In genomic region chr15:65028338-65028737, GRCh38 we compare ENCODE assay signal across 8 cellular contexts. TPM values are rescaled to one million over a fixed set of nuclear protein-coding genes. Genes with fewer than 3 reads are reported as not detected.
DNase-seq lines count a peak whose midpoint lies in the region; ATAC-seq and TF ChIP-seq lines count a peak whose summit lies in the region.

No MANE protein-coding gene starts in this region.

- ATAC-seq in GM21515 (IDR thresholded peaks at IDR 0.05; ENCODE audit: unreplicated experiment) (no peak), HG03442 (IDR thresholded peaks at IDR 0.05; ENCODE audit: unreplicated experiment) (no peak), GM19324 (IDR thresholded peaks at IDR 0.05; ENCODE audit: low FRiP score, unreplicated experiment) (no peak)

- no peaks in the 10 kb centered on the region for H3K9me3 Mint-ChIP-seq in T-helper 2 cell treated with Interferon-gamma antibody and Interleukin-4, amounts not matched to agents 5 μg/mL and 100 μg/mL, for 36 hours

- peak overlapping the region; percentile 87 for H3K9ac ChIP-seq in skeletal muscle satellite cell (ENCODE audit: low read depth, low read length)

- peak overlapping the region; percentile 96 for H3K4me2 ChIP-seq in skeletal muscle satellite cell (ENCODE audit: low read length)

- H3K4me3 ChIP-seq in H7 (ENCODE audit: insufficient read depth, low read depth, low read length) (peak overlapping the region; percentile 92), fibroblast of villous mesenchyme (ENCODE audit: low read depth, low read length) (peak overlapping the region; percentile 86), skeletal muscle satellite cell (ENCODE audit: low read length) (peak overlapping the region; percentile 99)

- no peaks in the 10 kb centered on the region for H3K9me3 ChIP-seq in skeletal muscle satellite cell (replicated peaks; ENCODE audit: low read length)

- H3K4me1 ChIP-seq in skeletal muscle satellite cell (ENCODE audit: control insufficient read depth, insufficient read depth, low read length), result peaks cover 17% of the 10 kb centered on the region

- H3K4me3 Mint-ChIP-seq in T-helper 2 cell treated with Interferon-gamma antibody and Interleukin-4, amounts not matched to agents 5 μg/mL and 100 μg/mL, for 36 hours, result peak overlapping the region; percentile 99

- DNase-seq in H7 (no peak), fibroblast of villous mesenchyme (ENCODE audit: low read depth) (no peak), NCI-H2227 (lab: John Stamatoyannopoulos, UW; ENCODE audit: unreplicated experiment) (no peak)
- DNase-seq in T-helper 2 cell treated with Interferon-gamma antibody and Interleukin-4, amounts not matched to agents 5 μg/mL and 100 μg/mL, for 36 hours (ENCODE audit: low spot score), result no peak

- H3K4me1 Mint-ChIP-seq in T-helper 2 cell treated with Interferon-gamma antibody and Interleukin-4, amounts not matched to agents 5 μg/mL and 100 μg/mL, for 36 hours (ENCODE audit: low read depth), result peaks cover 14% of the 10 kb centered on the region

- peaks cover 16% of the 10 kb centered on the region for H3K36me3 Mint-ChIP-seq in T-helper 2 cell treated with Interferon-gamma antibody and Interleukin-4, amounts not matched to agents 5 μg/mL and 100 μg/mL, for 36 hours (ENCODE audit: low read depth)

- peaks cover 19% of the 10 kb centered on the region for H3K27me3 Mint-ChIP-seq in T-helper 2 cell treated with Interferon-gamma antibody and Interleukin-4, amounts not matched to agents 5 μg/mL and 100 μg/mL, for 36 hours (ENCODE audit: low read depth)

- H3K36me3 ChIP-seq in H7 (replicated peaks; ENCODE audit: control insufficient read depth, insufficient read depth, low read length), result no peaks in the 10 kb centered on the region; the same call in none of the 2 replicates
- H3K36me3 ChIP-seq in skeletal muscle satellite cell (ENCODE audit: insufficient read depth, low read length), result peaks cover 19% of the 10 kb centered on the region

- peak overlapping the region; percentile 90 for H3K27ac Mint-ChIP-seq in T-helper 2 cell treated with Interferon-gamma antibody and Interleukin-4, amounts not matched to agents 5 μg/mL and 100 μg/mL, for 36 hours

- H3K27me3 ChIP-seq in H7 (ENCODE audit: control insufficient read depth, insufficient read depth, low read length), result no peaks in the 10 kb centered on the region
- peaks cover 6% of the 10 kb centered on the region for H3K27me3 ChIP-seq in skeletal muscle satellite cell (ENCODE audit: control insufficient read depth, insufficient read depth, low read length)

- no peak for TF ChIP-seq CTCF in fibroblast of villous mesenchyme (IDR thresholded peaks at IDR 0.05; ENCODE audit: insufficient read depth, low read depth, low read length)

RNA-seq across cellular contexts. Expression of gene MTFMT, which starts 1.1 kb away (rescaled TPM):
- 28.2 and 32.3 TPM in 2 replicates for total RNA-seq in H7 (2014; rRNA removed; shearing (Covaris generic))
- total RNA-seq in fibroblast of villous mesenchyme, result 18.0 and 30.7 TPM in 2 replicates
- total RNA-seq in skeletal muscle satellite cell (2012; rRNA removed), result 28.1 and 28.4 TPM in 2 replicates

RNA-seq across cellular contexts. Expression of gene SLC51B, which starts 16.8 kb away (rescaled TPM):
- not detected in 2 replicates for total RNA-seq in H7 (2014; rRNA removed; shearing (Covaris generic))
- not detected in 2 replicates for total RNA-seq in fibroblast of villous mesenchyme
- not detected in 2 replicates for total RNA-seq in skeletal muscle satellite cell (2012; rRNA removed)

RNA-seq across cellular contexts. Expression of gene SPG21, which starts 38.6 kb away (rescaled TPM):
- 53.2 and 59.9 TPM in 2 replicates for total RNA-seq in H7 (2014; rRNA removed; shearing (Covaris generic))
- 110 and 130 TPM in 2 replicates for total RNA-seq in fibroblast of villous mesenchyme
- total RNA-seq in skeletal muscle satellite cell (2012; rRNA removed), result 86.7 and 94.6 TPM in 2 replicates

RNA-seq across cellular contexts. Expression of gene RASL12, which starts 39.5 kb away (rescaled TPM):
- total RNA-seq in H7 (2014; rRNA removed; shearing (Covaris generic)), result 20.9 and 22.1 TPM in 2 replicates
- total RNA-seq in fibroblast of villous mesenchyme, result under 0.01 and 2.9 TPM in 2 replicates
- under 0.01 and 0.44 TPM in 2 replicates for total RNA-seq in skeletal muscle satellite cell (2012; rRNA removed)

RNA-seq across cellular contexts. Expression of gene KBTBD13, which starts 48.2 kb away (rescaled TPM):
- total RNA-seq in H7 (2014; rRNA removed; shearing (Covaris generic)), result 0.17 TPM in 1 of 2 replicates, not detected in the other
- total RNA-seq in fibroblast of villous mesenchyme, result not detected in 2 replicates
- total RNA-seq in skeletal muscle satellite cell (2012; rRNA removed), result not detected in 2 replicates
